Comparison of ENCODE assay signal across 1 cellular context in the genomic region with DNA sequence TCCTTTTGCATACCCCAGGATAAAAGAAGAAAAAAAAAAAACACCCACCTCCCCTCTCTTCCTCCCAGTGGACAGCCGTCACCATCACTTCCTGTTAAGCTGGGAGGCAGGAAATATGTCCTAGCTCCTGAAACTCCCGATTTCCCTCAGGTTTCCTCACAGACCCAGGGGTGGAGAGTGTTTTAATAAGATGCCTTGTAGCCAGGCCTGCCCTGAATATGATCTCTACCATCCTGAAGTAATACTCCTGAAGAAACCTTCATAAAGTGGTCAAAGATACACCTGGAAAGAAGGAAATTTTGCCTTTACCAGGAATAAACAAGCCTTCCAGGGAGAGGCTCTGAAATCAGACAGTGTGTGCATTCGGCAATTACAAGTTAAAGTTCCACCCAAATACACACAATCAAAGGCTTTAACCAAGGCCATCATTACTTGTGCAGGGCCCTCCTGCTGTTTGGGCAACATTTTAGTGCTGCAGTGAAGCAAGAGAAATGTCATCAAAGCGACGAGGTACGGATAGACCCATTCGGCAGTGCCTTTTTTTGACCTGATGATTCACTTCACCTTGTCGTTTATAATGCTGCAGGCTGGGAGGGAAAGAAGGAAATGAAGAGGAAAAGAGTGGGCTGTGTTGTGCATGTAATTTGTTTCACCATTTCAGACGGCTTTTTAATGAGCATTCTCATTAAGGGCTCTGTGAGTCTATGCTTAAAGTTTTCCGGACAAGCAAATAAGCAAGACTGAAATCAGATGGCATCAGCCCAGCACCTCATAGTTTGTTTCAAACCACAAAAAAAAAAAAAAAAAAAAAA.
TF ChIP-seq lines count a peak whose summit lies in the region.

No MANE protein-coding gene starts in this region.

TF ChIP-seq in HepG2, 621 proteins besides CTCF, POLR2A, EP300 and RAD21 (continued from another document and continues in another):
- TF ChIP-seq, protein P1, sequence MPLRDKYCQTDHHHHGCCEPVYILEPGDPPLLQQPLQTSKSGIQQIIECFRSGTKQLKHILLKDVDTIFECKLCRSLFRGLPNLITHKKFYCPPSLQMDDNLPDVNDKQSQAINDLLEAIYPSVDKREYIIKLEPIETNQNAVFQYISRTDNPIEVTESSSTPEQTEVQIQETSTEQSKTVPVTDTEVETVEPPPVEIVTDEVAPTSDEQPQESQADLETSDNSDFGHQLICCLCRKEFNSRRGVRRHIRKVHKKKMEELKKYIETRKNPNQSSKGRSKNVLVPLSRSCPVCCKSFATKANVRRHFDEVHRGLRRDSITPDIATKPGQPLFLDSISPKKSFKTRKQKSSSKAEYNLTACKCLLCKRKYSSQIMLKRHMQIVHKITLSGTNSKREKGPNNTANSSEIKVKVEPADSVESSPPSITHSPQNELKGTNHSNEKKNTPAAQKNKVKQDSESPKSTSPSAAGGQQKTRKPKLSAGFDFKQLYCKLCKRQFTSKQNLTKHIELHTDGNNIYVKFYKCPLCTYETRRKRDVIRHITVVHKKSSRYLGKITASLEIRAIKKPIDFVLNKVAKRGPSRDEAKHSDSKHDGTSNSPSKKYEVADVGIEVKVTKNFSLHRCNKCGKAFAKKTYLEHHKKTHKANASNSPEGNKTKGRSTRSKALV (CRISPR knock-in tag; IDR thresholded peaks at IDR 0.05) = no peak
- TF ChIP-seq, protein P2, sequence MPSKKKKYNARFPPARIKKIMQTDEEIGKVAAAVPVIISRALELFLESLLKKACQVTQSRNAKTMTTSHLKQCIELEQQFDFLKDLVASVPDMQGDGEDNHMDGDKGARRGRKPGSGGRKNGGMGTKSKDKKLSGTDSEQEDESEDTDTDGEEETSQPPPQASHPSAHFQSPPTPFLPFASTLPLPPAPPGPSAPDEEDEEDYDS (CRISPR knock-in tag; IDR thresholded peaks at IDR 0.05) = no peak
- no peak for TF ChIP-seq NFE2L2 (IDR thresholded peaks at IDR 0.05; ENCODE audit: low read length)
- TF ChIP-seq REL (CRISPR knock-in tag; conservative IDR thresholded peaks at IDR 0.05) = no peak
- TF ChIP-seq, protein P3, sequence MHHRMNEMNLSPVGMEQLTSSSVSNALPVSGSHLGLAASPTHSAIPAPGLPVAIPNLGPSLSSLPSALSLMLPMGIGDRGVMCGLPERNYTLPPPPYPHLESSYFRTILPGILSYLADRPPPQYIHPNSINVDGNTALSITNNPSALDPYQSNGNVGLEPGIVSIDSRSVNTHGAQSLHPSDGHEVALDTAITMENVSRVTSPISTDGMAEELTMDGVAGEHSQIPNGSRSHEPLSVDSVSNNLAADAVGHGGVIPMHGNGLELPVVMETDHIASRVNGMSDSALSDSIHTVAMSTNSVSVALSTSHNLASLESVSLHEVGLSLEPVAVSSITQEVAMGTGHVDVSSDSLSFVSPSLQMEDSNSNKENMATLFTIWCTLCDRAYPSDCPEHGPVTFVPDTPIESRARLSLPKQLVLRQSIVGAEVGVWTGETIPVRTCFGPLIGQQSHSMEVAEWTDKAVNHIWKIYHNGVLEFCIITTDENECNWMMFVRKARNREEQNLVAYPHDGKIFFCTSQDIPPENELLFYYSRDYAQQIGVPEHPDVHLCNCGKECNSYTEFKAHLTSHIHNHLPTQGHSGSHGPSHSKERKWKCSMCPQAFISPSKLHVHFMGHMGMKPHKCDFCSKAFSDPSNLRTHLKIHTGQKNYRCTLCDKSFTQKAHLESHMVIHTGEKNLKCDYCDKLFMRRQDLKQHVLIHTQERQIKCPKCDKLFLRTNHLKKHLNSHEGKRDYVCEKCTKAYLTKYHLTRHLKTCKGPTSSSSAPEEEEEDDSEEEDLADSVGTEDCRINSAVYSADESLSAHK (CRISPR knock-in tag; IDR thresholded peaks at IDR 0.05; ENCODE audit: borderline replicate concordance) = no peak
- TF ChIP-seq ZNF207 (IDR thresholded peaks at IDR 0.05; ENCODE audit: borderline replicate concordance) = no peak
- TF ChIP-seq, protein P4, sequence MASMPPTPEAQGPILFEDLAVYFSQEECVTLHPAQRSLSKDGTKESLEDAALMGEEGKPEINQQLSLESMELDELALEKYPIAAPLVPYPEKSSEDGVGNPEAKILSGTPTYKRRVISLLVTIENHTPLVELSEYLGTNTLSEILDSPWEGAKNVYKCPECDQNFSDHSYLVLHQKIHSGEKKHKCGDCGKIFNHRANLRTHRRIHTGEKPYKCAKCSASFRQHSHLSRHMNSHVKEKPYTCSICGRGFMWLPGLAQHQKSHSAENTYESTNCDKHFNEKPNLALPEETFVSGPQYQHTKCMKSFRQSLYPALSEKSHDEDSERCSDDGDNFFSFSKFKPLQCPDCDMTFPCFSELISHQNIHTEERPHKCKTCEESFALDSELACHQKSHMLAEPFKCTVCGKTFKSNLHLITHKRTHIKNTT (CRISPR knock-in tag; IDR thresholded peaks at IDR 0.05) = no peak
- TF ChIP-seq HMGA1 (CRISPR knock-in tag; conservative IDR thresholded peaks at IDR 0.05) = no peak
- TF ChIP-seq, protein P5, sequence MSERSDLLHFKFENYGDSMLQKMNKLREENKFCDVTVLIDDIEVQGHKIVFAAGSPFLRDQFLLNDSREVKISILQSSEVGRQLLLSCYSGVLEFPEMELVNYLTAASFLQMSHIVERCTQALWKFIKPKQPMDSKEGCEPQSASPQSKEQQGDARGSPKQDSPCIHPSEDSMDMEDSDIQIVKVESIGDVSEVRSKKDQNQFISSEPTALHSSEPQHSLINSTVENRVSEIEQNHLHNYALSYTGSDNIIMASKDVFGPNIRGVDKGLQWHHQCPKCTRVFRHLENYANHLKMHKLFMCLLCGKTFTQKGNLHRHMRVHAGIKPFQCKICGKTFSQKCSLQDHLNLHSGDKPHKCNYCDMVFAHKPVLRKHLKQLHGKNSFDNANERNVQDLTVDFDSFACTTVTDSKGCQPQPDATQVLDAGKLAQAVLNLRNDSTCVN (CRISPR knock-in tag; IDR thresholded peaks at IDR 0.05; ENCODE audit: borderline replicate concordance) = no peak
- no peak for TF ChIP-seq ZNF296 (CRISPR knock-in tag; conservative IDR thresholded peaks at IDR 0.05)
- no peak for TF ChIP-seq TBP (CRISPR knock-in tag; IDR thresholded peaks at IDR 0.05)
- TF ChIP-seq MAFF (IDR thresholded peaks at IDR 0.05; ENCODE audit: low read depth, low read length) = no peak
- TF ChIP-seq FOXA1 (IDR thresholded peaks at IDR 0.05) = no peak
- TF ChIP-seq FOXA1 (CRISPR knock-in tag; IDR thresholded peaks at IDR 0.05) = peak; percentile 84
- TF ChIP-seq, protein P6, sequence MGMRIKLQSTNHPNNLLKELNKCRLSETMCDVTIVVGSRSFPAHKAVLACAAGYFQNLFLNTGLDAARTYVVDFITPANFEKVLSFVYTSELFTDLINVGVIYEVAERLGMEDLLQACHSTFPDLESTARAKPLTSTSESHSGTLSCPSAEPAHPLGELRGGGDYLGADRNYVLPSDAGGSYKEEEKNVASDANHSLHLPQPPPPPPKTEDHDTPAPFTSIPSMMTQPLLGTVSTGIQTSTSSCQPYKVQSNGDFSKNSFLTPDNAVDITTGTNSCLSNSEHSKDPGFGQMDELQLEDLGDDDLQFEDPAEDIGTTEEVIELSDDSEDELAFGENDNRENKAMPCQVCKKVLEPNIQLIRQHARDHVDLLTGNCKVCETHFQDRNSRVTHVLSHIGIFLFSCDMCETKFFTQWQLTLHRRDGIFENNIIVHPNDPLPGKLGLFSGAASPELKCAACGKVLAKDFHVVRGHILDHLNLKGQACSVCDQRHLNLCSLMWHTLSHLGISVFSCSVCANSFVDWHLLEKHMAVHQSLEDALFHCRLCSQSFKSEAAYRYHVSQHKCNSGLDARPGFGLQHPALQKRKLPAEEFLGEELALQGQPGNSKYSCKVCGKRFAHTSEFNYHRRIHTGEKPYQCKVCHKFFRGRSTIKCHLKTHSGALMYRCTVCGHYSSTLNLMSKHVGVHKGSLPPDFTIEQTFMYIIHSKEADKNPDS (CRISPR knock-in tag; IDR thresholded peaks at IDR 0.05) = no peak
- no peak for TF ChIP-seq ISX (CRISPR knock-in tag; conservative IDR thresholded peaks at IDR 0.05)
- TF ChIP-seq NRL (CRISPR knock-in tag; IDR thresholded peaks at IDR 0.05; ENCODE audit: borderline replicate concordance) = no peak
- TF ChIP-seq, protein P7, sequence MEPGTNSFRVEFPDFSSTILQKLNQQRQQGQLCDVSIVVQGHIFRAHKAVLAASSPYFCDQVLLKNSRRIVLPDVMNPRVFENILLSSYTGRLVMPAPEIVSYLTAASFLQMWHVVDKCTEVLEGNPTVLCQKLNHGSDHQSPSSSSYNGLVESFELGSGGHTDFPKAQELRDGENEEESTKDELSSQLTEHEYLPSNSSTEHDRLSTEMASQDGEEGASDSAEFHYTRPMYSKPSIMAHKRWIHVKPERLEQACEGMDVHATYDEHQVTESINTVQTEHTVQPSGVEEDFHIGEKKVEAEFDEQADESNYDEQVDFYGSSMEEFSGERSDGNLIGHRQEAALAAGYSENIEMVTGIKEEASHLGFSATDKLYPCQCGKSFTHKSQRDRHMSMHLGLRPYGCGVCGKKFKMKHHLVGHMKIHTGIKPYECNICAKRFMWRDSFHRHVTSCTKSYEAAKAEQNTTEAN (CRISPR knock-in tag; conservative IDR thresholded peaks at IDR 0.05) = no peak
- TF ChIP-seq, protein P8, sequence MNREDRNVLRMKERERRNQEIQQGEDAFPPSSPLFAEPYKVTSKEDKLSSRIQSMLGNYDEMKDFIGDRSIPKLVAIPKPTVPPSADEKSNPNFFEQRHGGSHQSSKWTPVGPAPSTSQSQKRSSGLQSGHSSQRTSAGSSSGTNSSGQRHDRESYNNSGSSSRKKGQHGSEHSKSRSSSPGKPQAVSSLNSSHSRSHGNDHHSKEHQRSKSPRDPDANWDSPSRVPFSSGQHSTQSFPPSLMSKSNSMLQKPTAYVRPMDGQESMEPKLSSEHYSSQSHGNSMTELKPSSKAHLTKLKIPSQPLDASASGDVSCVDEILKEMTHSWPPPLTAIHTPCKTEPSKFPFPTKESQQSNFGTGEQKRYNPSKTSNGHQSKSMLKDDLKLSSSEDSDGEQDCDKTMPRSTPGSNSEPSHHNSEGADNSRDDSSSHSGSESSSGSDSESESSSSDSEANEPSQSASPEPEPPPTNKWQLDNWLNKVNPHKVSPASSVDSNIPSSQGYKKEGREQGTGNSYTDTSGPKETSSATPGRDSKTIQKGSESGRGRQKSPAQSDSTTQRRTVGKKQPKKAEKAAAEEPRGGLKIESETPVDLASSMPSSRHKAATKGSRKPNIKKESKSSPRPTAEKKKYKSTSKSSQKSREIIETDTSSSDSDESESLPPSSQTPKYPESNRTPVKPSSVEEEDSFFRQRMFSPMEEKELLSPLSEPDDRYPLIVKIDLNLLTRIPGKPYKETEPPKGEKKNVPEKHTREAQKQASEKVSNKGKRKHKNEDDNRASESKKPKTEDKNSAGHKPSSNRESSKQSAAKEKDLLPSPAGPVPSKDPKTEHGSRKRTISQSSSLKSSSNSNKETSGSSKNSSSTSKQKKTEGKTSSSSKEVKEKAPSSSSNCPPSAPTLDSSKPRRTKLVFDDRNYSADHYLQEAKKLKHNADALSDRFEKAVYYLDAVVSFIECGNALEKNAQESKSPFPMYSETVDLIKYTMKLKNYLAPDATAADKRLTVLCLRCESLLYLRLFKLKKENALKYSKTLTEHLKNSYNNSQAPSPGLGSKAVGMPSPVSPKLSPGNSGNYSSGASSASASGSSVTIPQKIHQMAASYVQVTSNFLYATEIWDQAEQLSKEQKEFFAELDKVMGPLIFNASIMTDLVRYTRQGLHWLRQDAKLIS (CRISPR knock-in tag; IDR thresholded peaks at IDR 0.05) = no peak
- no peak for TF ChIP-seq ZNF256 (CRISPR knock-in tag; conservative IDR thresholded peaks at IDR 0.05)
- TF ChIP-seq ZNF557 (CRISPR knock-in tag; IDR thresholded peaks at IDR 0.05) = no peak
- TF ChIP-seq CENPT (CRISPR knock-in tag; IDR thresholded peaks at IDR 0.05; ENCODE audit: low read depth) = no peak
- peak; percentile 43; the same call in 1 of the 2 replicates for TF ChIP-seq TAF1 (CRISPR knock-in tag; IDR thresholded peaks at IDR 0.05)
- no peak for TF ChIP-seq ZNF549 (CRISPR knock-in tag; IDR thresholded peaks at IDR 0.05)
- TF ChIP-seq, protein P9, sequence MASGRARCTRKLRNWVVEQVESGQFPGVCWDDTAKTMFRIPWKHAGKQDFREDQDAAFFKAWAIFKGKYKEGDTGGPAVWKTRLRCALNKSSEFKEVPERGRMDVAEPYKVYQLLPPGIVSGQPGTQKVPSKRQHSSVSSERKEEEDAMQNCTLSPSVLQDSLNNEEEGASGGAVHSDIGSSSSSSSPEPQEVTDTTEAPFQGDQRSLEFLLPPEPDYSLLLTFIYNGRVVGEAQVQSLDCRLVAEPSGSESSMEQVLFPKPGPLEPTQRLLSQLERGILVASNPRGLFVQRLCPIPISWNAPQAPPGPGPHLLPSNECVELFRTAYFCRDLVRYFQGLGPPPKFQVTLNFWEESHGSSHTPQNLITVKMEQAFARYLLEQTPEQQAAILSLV (CRISPR knock-in tag; IDR thresholded peaks at IDR 0.05; ENCODE audit: borderline replicate concordance) = no peak
- TF ChIP-seq ZKSCAN1 (IDR thresholded peaks at IDR 0.05; ENCODE audit: low read length) = no peak
- TF ChIP-seq IRX3 (CRISPR knock-in tag; IDR thresholded peaks at IDR 0.05; ENCODE audit: borderline replicate concordance, low read depth) = no peak
- no peak for TF ChIP-seq ZBTB7A (CRISPR knock-in tag; IDR thresholded peaks at IDR 0.05)
- no peak for TF ChIP-seq MAFG (CRISPR knock-in tag; IDR thresholded peaks at IDR 0.05)
- no peak for TF ChIP-seq TBX3 (IDR thresholded peaks at IDR 0.05; ENCODE audit: borderline replicate concordance)
- TF ChIP-seq ZBTB38 (CRISPR knock-in tag; IDR thresholded peaks at IDR 0.05) = no peak
- TF ChIP-seq NCOA5 (CRISPR knock-in tag; IDR thresholded peaks at IDR 0.05) = no peak
- TF ChIP-seq SP4 (CRISPR knock-in tag; IDR thresholded peaks at IDR 0.05) = no peak
- TF ChIP-seq NFKBIZ (CRISPR knock-in tag; IDR thresholded peaks at IDR 0.05) = peak; percentile 58; the same call in 1 of the 2 replicates
- peak; percentile 69 for TF ChIP-seq HDAC2 (CRISPR knock-in tag; IDR thresholded peaks at IDR 0.05)
- TF ChIP-seq, protein P10, sequence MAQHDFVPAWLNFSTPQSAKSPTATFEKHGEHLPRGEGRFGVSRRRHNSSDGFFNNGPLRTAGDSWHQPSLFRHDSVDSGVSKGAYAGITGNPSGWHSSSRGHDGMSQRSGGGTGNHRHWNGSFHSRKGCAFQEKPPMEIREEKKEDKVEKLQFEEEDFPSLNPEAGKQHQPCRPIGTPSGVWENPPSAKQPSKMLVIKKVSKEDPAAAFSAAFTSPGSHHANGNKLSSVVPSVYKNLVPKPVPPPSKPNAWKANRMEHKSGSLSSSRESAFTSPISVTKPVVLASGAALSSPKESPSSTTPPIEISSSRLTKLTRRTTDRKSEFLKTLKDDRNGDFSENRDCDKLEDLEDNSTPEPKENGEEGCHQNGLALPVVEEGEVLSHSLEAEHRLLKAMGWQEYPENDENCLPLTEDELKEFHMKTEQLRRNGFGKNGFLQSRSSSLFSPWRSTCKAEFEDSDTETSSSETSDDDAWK (CRISPR knock-in tag; IDR thresholded peaks at IDR 0.05) = no peak
- TF ChIP-seq, protein P11, sequence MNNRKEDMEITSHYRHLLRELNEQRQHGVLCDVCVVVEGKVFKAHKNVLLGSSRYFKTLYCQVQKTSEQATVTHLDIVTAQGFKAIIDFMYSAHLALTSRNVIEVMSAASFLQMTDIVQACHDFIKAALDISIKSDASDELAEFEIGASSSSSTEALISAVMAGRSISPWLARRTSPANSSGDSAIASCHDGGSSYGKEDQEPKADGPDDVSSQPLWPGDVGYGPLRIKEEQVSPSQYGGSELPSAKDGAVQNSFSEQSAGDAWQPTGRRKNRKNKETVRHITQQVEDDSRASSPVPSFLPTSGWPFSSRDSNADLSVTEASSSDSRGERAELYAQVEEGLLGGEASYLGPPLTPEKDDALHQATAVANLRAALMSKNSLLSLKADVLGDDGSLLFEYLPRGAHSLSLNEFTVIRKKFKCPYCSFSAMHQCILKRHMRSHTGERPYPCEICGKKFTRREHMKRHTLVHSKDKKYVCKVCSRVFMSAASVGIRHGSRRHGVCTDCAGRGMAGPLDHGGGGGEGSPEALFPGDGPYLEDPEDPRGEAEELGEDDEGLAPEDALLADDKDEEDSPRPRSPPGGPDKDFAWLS (CRISPR knock-in tag; IDR thresholded peaks at IDR 0.05; ENCODE audit: borderline replicate concordance) = no peak
- TF ChIP-seq SMARCC2 (IDR thresholded peaks at IDR 0.05) = no peak
- TF ChIP-seq ZC3H13 (CRISPR knock-in tag; IDR thresholded peaks at IDR 0.05) = no peak
- no peak for TF ChIP-seq KLF13 (CRISPR knock-in tag; IDR thresholded peaks at IDR 0.05)
